Comparison of ENCODE assay signal across 12 cellular contexts in the genomic region with DNA sequence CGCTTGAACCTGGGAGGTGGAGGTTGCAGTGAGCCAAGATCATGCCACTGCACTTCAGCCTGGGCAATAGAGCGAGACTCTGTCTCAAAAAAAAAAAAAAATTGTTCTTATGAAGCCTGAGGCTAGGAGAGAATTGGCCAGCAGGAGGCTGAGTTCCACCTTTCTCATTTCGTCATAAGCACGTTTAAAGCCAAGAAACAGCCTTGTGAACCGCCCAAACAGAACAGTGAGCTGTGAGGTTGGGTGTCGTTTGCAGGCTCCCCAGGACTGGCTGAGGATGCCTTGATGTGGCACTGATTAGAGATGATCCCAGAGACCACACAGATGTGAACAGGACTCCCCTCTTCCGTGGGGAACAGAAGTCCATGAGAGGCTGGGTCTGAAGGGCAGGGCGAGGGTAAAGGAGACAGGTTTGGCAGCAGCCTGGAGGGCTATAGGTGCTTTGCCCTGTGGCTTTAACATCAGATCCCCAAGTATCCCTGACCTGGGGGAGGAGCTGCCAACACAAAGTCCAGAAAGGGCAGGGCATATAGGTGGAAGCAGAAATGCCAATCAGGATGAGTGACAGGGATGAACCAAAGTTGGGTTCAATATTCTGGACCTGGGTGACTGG. TPM values are rescaled to one million over a fixed set of nuclear protein-coding genes. Genes with fewer than 3 reads are reported as not detected.
DNase-seq lines count a peak whose midpoint lies in the region; ATAC-seq and TF ChIP-seq lines count a peak whose summit lies in the region.
"Had no signal": no experiment of that assay in that cellular context is flagged by ENCODE, and none has a peak within 500 bp of the region (broad histone marks: within the 10 kb centered on the region; RNA-seq: fewer than 3 reads in every experiment).

No MANE protein-coding gene starts in this region.

- no peak for ATAC-seq in HG02973 (IDR thresholded peaks at IDR 0.05; ENCODE audit: unreplicated experiment)
- ATAC-seq: activated CD4-positive, CD25-positive, alpha-beta regulatory T cell treated with anti-CD3 and anti-CD28 coated beads, Interleukin-2, amount 50 U/mL, for 24 hours had no signal

- H3K9ac ChIP-seq in mucosa of rectum (ENCODE audit: low read depth in 1 of 2, low read length in 2 of 2) = peak overlapping the region in 1 of 2 donors; percentile 8

- no peaks in the 10 kb centered on the region for H3K9me3 ChIP-seq in mucosa of rectum (ENCODE audit: control insufficient read depth in 2 of 2, low read length in 2 of 2)
- H3K9me3 ChIP-seq: neutrophil had no signal

- H3K27me3 ChIP-seq in mucosa of rectum (ENCODE audit: control insufficient read depth in 2 of 2, insufficient read depth in 2 of 2, low read length in 2 of 2) = no peaks in the 10 kb centered on the region
- no peaks in the 10 kb centered on the region for H3K27me3 ChIP-seq in H7 (ENCODE audit: control insufficient read depth, insufficient read depth, low read length)
- H3K27me3 ChIP-seq: neutrophil had no signal

- DNase-seq in GM12865 (ENCODE audit: low read depth) = peak; percentile 5
- peak; percentile 84 for DNase-seq in choroid plexus epithelial cell (ENCODE audit: low read depth)
- no peak for DNase-seq in stimulated activated CD4-positive, alpha-beta T cell treated with anti-CD3 and anti-CD28 coated beads, Interleukin-4, amount 100 ng/mL, for 24 hours
- DNase-seq in H7 = no peak
- DNase-seq: effector CD8-positive, alpha-beta T cell; NCI-H2227 treated with DMSO at 0.1 percent for 48 hours had no signal

- H3K4me3 ChIP-seq in GM12865 (ENCODE audit: low read depth, low read length) (no peak overlapping the region), choroid plexus epithelial cell (ENCODE audit: low read depth, low read length) (no peak overlapping the region), mucosa of rectum (ENCODE audit: low read length in 2 of 2) (no peak overlapping the region), H7 (ENCODE audit: insufficient read depth, low read depth, low read length) (no peak overlapping the region)

- H3K27ac ChIP-seq in mucosa of rectum (ENCODE audit: low read depth in 2 of 2, low read length in 2 of 2) = peak overlapping the region; percentile 76 to 82
- H3K27ac ChIP-seq: neutrophil had no signal

- peaks cover 0 to 7% of the 10 kb centered on the region in 2 donors for H3K36me3 ChIP-seq in mucosa of rectum (ENCODE audit: control insufficient read depth in 2 of 2, insufficient read depth in 2 of 2, low read length in 2 of 2)
- H3K36me3 ChIP-seq in H7 (replicated peaks; ENCODE audit: control insufficient read depth, insufficient read depth, low read length) = peaks cover under 1% of the 10 kb centered on the region; the same call in 1 of the 2 replicates
- H3K36me3 ChIP-seq: neutrophil had no signal

- H3K4me1 ChIP-seq in mucosa of rectum (ENCODE audit: control insufficient read depth in 2 of 2, insufficient read depth in 2 of 2, low read length in 2 of 2) = peaks cover 8 to 20% of the 10 kb centered on the region in 2 donors

- TF ChIP-seq CTCF in GM12865 (IDR thresholded peaks at IDR 0.05; ENCODE audit: insufficient read depth, low read depth, low read length, missing control alignments) = no peak
- TF ChIP-seq CTCF in LNCAP (IDR thresholded peaks at IDR 0.05) = 0 out of 2 replicates have a peak, but pooled peaks have one; percentile 26
- peak; percentile 66 for TF ChIP-seq CTCF in choroid plexus epithelial cell (conservative IDR thresholded peaks at IDR 0.05; ENCODE audit: low read depth, low read length)

RNA-seq across cellular contexts. Expression of a gene that starts 52.9 kb away (rescaled TPM):
- total RNA-seq in H7 (2014; rRNA removed; shearing (Covaris generic)) = not detected in 2 replicates
- total RNA-seq: Daoy had no signal

Comparison
In these comparisons a context has a peak if more than half of its experiments do, and no peak if none do; other contexts are left out.
1. DNase-seq: peak in GM12865 (single experiment) and choroid plexus epithelial cell (single experiment); none in stimulated activated CD4-positive, alpha-beta T cell treated with anti-CD3 and anti-CD28 coated beads, Interleukin-4, amount 100 ng/mL, for 24 hours (single experiment) and H7 (single experiment).